In genomic region chr6:153069897-153070296, GRCh38 we compare ENCODE assay signal across 26 cellular contexts.
"Had no signal": no experiment of that assay in that cellular context is flagged by ENCODE, and none has a peak within 500 bp of the region (broad histone marks: within the 10 kb centered on the region; RNA-seq: fewer than 3 reads in every experiment).

No MANE protein-coding gene starts in this region.

- ATAC-seq: naive thymus-derived CD4-positive, alpha-beta T cell; pancreas; right cardiac atrium; right lobe of liver; stimulated activated memory B cell treated with anti-CD40 and anti-IgM and Interleukin-4, amounts not matched to agents 10 μg/mL and 1 μg/mL and 100 μg/mL, for 72 hours; stimulated activated naive CD8-positive, alpha-beta T cell treated with anti-CD3 and anti-CD28 coated beads, Interleukin-15, amount 100 ng/mL, for 72 hours; stimulated activated naive CD8-positive, alpha-beta T cell treated with anti-CD3 and anti-CD28 coated beads, Interleukin-15, Interleukin-2, amounts not matched to agents 100 U/mL and 50 U/mL, for 24 hours had no signal

- H3K36me3 ChIP-seq: neutrophil, pancreas, prostate gland, right lobe of liver, sigmoid colon, suprapubic skin, thyroid gland, tibial nerve, upper lobe of left lung, vagina had no signal

- H3K27me3 ChIP-seq: neutrophil, pancreas, right lobe of liver, sigmoid colon, suprapubic skin, testis, thyroid gland, tibial nerve, upper lobe of left lung, vagina had no signal

- H3K9me3 ChIP-seq: neutrophil, pancreas, prostate gland, right lobe of liver, sigmoid colon, suprapubic skin, testis, thyroid gland, upper lobe of left lung, vagina had no signal

- H3K27ac ChIP-seq: neutrophil, pancreas, prostate gland, right lobe of liver, sigmoid colon, suprapubic skin, testis, thyroid gland, tibial nerve, upper lobe of left lung, vagina had no signal

- DNase-seq: naive thymus-derived CD4-positive, alpha-beta T cell; natural killer cell; nephron progenitor cell; pancreas; right cardiac atrium; right lobe of liver; sigmoid colon; small intestine; stimulated activated CD4-positive, alpha-beta T cell treated with anti-CD3 and anti-CD28 coated beads, Interleukin-15, amount 100 ng/mL, for 24 hours; stimulated activated CD4-positive, alpha-beta T cell treated with anti-CD3 and anti-CD28 coated beads, Interleukin-2, amount 100 ng/mL, for 24 hours; stimulated activated CD4-positive, alpha-beta T cell treated with anti-CD3 and anti-CD28 coated beads, Interleukin-2, amount 100 ng/mL, for 48 hours; stimulated activated CD4-positive, alpha-beta T cell treated with anti-CD3 and anti-CD28 coated beads, Interleukin-4, amount 100 ng/mL, for 24 hours; stimulated activated naive CD4-positive, alpha-beta T cell; stimulated activated naive CD8-positive, alpha-beta T cell treated with anti-CD3 and anti-CD28 coated beads, Interleukin-15, amount 100 ng/mL, for 72 hours; stimulated activated naive CD8-positive, alpha-beta T cell treated with anti-CD3 and anti-CD28 coated beads, Interleukin-15, Interleukin-2, amounts not matched to agents 100 U/mL and 50 U/mL, for 24 hours; substantia nigra; testis; thyroid gland; trophoblast cell; upper lobe of left lung had no signal

- H3K4me3 ChIP-seq: pancreas, prostate gland, right lobe of liver, sigmoid colon, suprapubic skin, testis, thyroid gland, tibial nerve, upper lobe of left lung, vagina had no signal

- H3K4me1 ChIP-seq: prostate gland, right lobe of liver, sigmoid colon, suprapubic skin, testis, thyroid gland, tibial nerve, upper lobe of left lung, vagina had no signal
